14 cellular contexts compared by ENCODE assay signal in genomic region chr16:22683730-22684280, GRCh38.
"Had no signal": no experiment of that assay in that cellular context is flagged by ENCODE, and none has a peak within 500 bp of the region (broad histone marks: within the 10 kb centered on the region; RNA-seq: fewer than 3 reads in every experiment).

No MANE protein-coding gene starts in this region.

- H3K4me1 ChIP-seq: foreskin keratinocyte, pancreas had no signal

- H3K4me3 ChIP-seq: esophagus squamous epithelium, left lung, pancreas had no signal

- H3K27ac ChIP-seq: foreskin keratinocyte, left lung, pancreas, VCaP had no signal

- H3K27me3 ChIP-seq: pancreas had no signal

- DNase-seq: activated CD4-positive, alpha-beta T cell treated with anti-CD3 and anti-CD28 coated beads for 36 hours; activated CD8-positive, alpha-beta memory T cell treated with anti-CD3 and anti-CD28 coated beads, Interleukin-2, amount 50 U/mL, for 48 hours; activated CD8-positive, alpha-beta T cell treated with anti-CD3 and anti-CD28 coated beads, Interleukin-2, amount 10 ng/mL, durations not matched to agents 7 days and 5 days; activated naive CD8-positive, alpha-beta T cell treated with anti-CD3 and anti-CD28 coated beads, Interleukin-2, amount 10 ng/mL, durations not matched to agents 7 days and 5 days; esophagus squamous epithelium; foreskin keratinocyte; left lung; nephron progenitor cell; pancreas; stimulated activated CD4-positive, alpha-beta T cell treated with anti-CD3 and anti-CD28 coated beads, Interleukin-15, amount 100 ng/mL, for 24 hours; stimulated activated CD4-positive, alpha-beta T cell treated with anti-CD3 and anti-CD28 coated beads, Interleukin-4, amount 100 ng/mL, for 24 hours; T-cell; T1000 had no signal

- H3K36me3 ChIP-seq: esophagus squamous epithelium, left lung, pancreas had no signal

- H3K9me3 ChIP-seq: pancreas had no signal

- ATAC-seq: activated CD8-positive, alpha-beta T cell treated with anti-CD3 and anti-CD28 coated beads, Interleukin-2, amount 10 ng/mL, durations not matched to agents 7 days and 5 days; foreskin keratinocyte; left lung; pancreas; T-cell had no signal
